In the genomic region with DNA sequence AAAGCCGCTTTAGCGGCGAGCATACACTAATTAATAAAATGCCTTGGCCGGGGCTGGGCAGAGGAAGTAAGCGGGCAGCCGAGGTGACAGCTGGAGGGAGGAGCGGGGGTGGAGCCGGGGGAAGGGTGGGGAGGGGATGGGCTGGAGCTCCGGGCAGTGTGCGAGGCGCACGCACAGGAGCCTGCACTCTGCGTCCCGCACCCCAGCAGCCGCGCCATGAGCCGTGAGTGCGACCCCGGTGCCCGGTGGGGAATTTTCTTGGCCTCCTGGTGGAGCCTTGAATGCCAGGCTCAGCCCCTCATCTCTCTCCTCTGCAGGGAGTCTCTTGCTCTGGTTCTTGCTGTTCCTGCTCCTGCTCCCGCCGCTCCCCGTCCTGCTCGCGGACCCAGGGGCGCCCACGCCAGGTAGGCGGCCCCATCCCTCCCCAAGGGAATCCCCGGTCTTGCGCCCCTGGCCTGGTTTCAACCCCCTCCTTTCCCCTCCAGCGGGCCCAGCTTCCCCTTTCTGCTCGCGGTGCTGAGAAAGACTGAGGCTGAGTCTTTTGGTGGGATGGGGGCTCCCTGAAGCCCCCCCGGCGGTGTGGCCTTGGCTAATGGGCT, we compare ENCODE assay signal across 8 cellular contexts. TPM values are rescaled to one million over a fixed set of nuclear protein-coding genes. Genes with fewer than 3 reads are reported as not detected.
DNase-seq lines count a peak whose midpoint lies in the region; ATAC-seq and TF ChIP-seq lines count a peak whose summit lies in the region.

A gene (plus strand): TSS at position 156 of the 599 bp plus-strand sequence. CDS start 61 bp downstream, at position 217.

- H3K4me1 Mint-ChIP-seq in activated CD4-positive, alpha-beta T cell treated with anti-CD3 and anti-CD28 coated beads for 36 hours, result peaks cover 9% of the 10 kb centered on the region

- TF ChIP-seq CTCF in choroid plexus epithelial cell (conservative IDR thresholded peaks at IDR 0.05; ENCODE audit: low read depth, low read length) (no peak), upper lobe of right lung (IDR thresholded peaks at IDR 0.05) (no peak), GM10266 (IDR thresholded peaks at IDR 0.05; ENCODE audit: control insufficient read depth, insufficient read depth, low read depth, missing control alignments) (no peak)

- peak within 1 kb of the TSS; percentile 45 for H3K4me3 ChIP-seq in choroid plexus epithelial cell (ENCODE audit: low read depth, low read length)
- H3K4me3 ChIP-seq in upper lobe of right lung, result peak within 1 kb of the TSS; percentile 52

- H3K36me3 Mint-ChIP-seq in activated CD4-positive, alpha-beta T cell treated with anti-CD3 and anti-CD28 coated beads for 36 hours (ENCODE audit: low read depth), result no peaks in the 10 kb centered on the region

- H3K9me3 ChIP-seq in upper lobe of right lung, result no peaks in the 10 kb centered on the region

- H3K4me3 Mint-ChIP-seq in activated CD4-positive, alpha-beta T cell treated with anti-CD3 and anti-CD28 coated beads for 36 hours, result no peak within 1 kb of the TSS

- no peaks in the 10 kb centered on the region for H3K36me3 ChIP-seq in upper lobe of right lung

- CTCF ChIA-PET in activated CD4-positive, alpha-beta T cell treated with anti-CD3 and anti-CD28 coated beads for 36 hours (lab: Charles Lee), result no interaction called here

- H3K27me3 ChIP-seq in upper lobe of right lung, result peaks cover 4% of the 10 kb centered on the region

- peaks cover 4% of the 10 kb centered on the region for H3K9me3 Mint-ChIP-seq in activated CD4-positive, alpha-beta T cell treated with anti-CD3 and anti-CD28 coated beads for 36 hours (ENCODE audit: low read depth)

- DNase-seq in activated CD4-positive, alpha-beta T cell treated with anti-CD3 and anti-CD28 coated beads for 36 hours, result peak; percentile 19
- DNase-seq in activated CD4-positive, alpha-beta T cell treated with anti-CD3 and anti-CD28 coated beads, Interleukin-2, amount 50 U/mL, for 4 hours, result no peak
- DNase-seq in NOMO-1 (lab: John Stamatoyannopoulos, UW; ENCODE audit: unreplicated experiment in 2 of 2) (peak; percentile 58 to 78), choroid plexus epithelial cell (ENCODE audit: low read depth) (no peak), medulla oblongata (ENCODE audit: extremely low spot score) (peak; percentile 25), upper lobe of right lung (peak; percentile 80), GM10266 (ENCODE audit: extremely low spot score) (no peak)

- H3K4me1 ChIP-seq in upper lobe of right lung, result peaks cover 11% of the 10 kb centered on the region

- POLR2A ChIA-PET in activated CD4-positive, alpha-beta T cell treated with anti-CD3 and anti-CD28 coated beads for 36 hours (lab: Charles Lee), result no interaction called here

- ATAC-seq in activated CD4-positive, alpha-beta T cell treated with anti-CD3 and anti-CD28 coated beads for 36 hours, result peak; percentile 33
- ATAC-seq in HG02642 (IDR thresholded peaks at IDR 0.05; ENCODE audit: poor library complexity, unreplicated experiment) (peak; percentile 65), upper lobe of right lung (peak; percentile 81)

- H3K27me3 Mint-ChIP-seq in activated CD4-positive, alpha-beta T cell treated with anti-CD3 and anti-CD28 coated beads for 36 hours, result peaks cover 30% of the 10 kb centered on the region

- intact Hi-C loops in activated CD4-positive, alpha-beta T cell treated with anti-CD3 and anti-CD28 coated beads for 36 hours (cut with DNase I, micrococcal nuclease), result loop anchor here in 1 of 2 experiments (10.0 kb wide), 1 partner anchor 434 kb away; a partner anchor contains a TSS
- intact Hi-C loops in upper lobe of right lung (cut with DNase I), result no loop called here

- peak within 1 kb of the TSS; percentile 18 for H3K27ac ChIP-seq in upper lobe of right lung

- no peak within 1 kb of the TSS for H3K27ac Mint-ChIP-seq in activated CD4-positive, alpha-beta T cell treated with anti-CD3 and anti-CD28 coated beads for 36 hours

RNA-seq across cellular contexts. Expression of the gene that starts here (rescaled TPM):
- total RNA-seq in activated CD4-positive, alpha-beta T cell treated with anti-CD3 and anti-CD28 coated beads for 36 hours, result under 1 TPM in 1 of 2 experiments, not detected in 1; 0.09 TPM
- 16.4 TPM for total RNA-seq in upper lobe of right lung

Comparison
In these comparisons a context has a peak if more than half of its experiments do, and no peak if none do; other contexts are left out.
1. RNA of the gene that starts here (total RNA-seq): 16.4 TPM in upper lobe of right lung (single experiment); 0.09 TPM in activated CD4-positive, alpha-beta T cell treated with anti-CD3 and anti-CD28 coated beads for 36 hours; every median in the first group is over 10 times any median in the second.
2. Peak in DNase-seq and ATAC-seq in activated CD4-positive, alpha-beta T cell treated with anti-CD3 and anti-CD28 coated beads for 36 hours; RNA of the gene not detected or under 1 TPM.
3. DNase-seq: peak in NOMO-1 (2 of 2), medulla oblongata (single experiment) and upper lobe of right lung (single experiment); none in activated CD4-positive, alpha-beta T cell treated with anti-CD3 and anti-CD28 coated beads, Interleukin-2, amount 50 U/mL, for 4 hours (0 of 2), choroid plexus epithelial cell (single experiment) and GM10266 (single experiment).
4. Peak in every context shown above with its lines, with median percentiles within 50 percentile points of each other: ATAC-seq.